In genomic region chr11:47592970-47593369, GRCh38 we compare ENCODE assay signal across 19 cellular contexts. TPM values are rescaled to one million over a fixed set of nuclear protein-coding genes. Genes with fewer than 3 reads are reported as not detected.
DNase-seq lines count a peak whose midpoint lies in the region; ATAC-seq, FAIRE-seq and TF ChIP-seq lines count a peak whose summit lies in the region.
"Had no signal": no experiment of that assay in that cellular context is flagged by ENCODE, and none has a peak within 500 bp of the region (broad histone marks: within the 10 kb centered on the region; RNA-seq: fewer than 3 reads in every experiment).

No MANE protein-coding gene starts in this region.

- H3K4me3 ChIP-seq in HepG2 (replicated peaks in 1 of 3; ENCODE audit: insufficient read depth in 1 of 3, low read depth in 2 of 3, low read length in 3 of 3), result peak overlapping the region in 1 of 3 experiments; percentile 73; a peak in 2 of 6 replicates
- H3K4me3 ChIP-seq in right lobe of liver, result no peak overlapping the region
- H3K4me3 ChIP-seq: Peyer's patch had no signal

- H3K4me1 Mint-ChIP-seq in mesothelial cell of epicardium, result peaks cover 12% of the 10 kb centered on the region
- peaks cover 10% of the 10 kb centered on the region for H3K4me1 Mint-ChIP-seq in type B pancreatic cell (ENCODE audit: unreplicated experiment)

- H4K20me1 ChIP-seq in HepG2 (ENCODE audit: insufficient read depth, low read length), result no peaks in the 10 kb centered on the region

- H3K36me3 ChIP-seq in HepG2 (replicated peaks in 1 of 2; ENCODE audit: control insufficient read depth in 1 of 2, insufficient read depth in 2 of 2, low read length in 2 of 2) (no peaks in the 10 kb centered on the region), right lobe of liver (no peaks in the 10 kb centered on the region)
- H3K36me3 ChIP-seq: Peyer's patch had no signal

- TF ChIP-seq EP300 in HepG2 (IDR thresholded peaks at IDR 0.05; ENCODE audit: low read depth in 2 of 2, low read length in 2 of 2) (no peak), HepG2 (CRISPR knock-in tag; IDR thresholded peaks at IDR 0.05; ENCODE audit: borderline replicate concordance) (no peak)

- intact Hi-C loops in HepG2 (cut with micrococcal nuclease; ENCODE audit: unreplicated experiment) (no loop called here), right lobe of liver (cut with DNase I) (no loop called here)

- H3K4me1 ChIP-seq in HepG2 (ENCODE audit: insufficient read depth, low read length) (peaks cover 59% of the 10 kb centered on the region), right lobe of liver (peaks cover 0 to 3% (median 0%) of the 10 kb centered on the region in 4 donors)

- DNase-seq in HepG2 (ENCODE audit: low spot score), result no peak
- no peak for DNase-seq in right lobe of liver
- no peak for DNase-seq in caudate nucleus (lab: John Stamatoyannopoulos, UW)
- no peak for DNase-seq in mesothelial cell of epicardium (ENCODE audit: low spot score in 2 of 2, unreplicated experiment in 2 of 2)
- no peak for DNase-seq in type B pancreatic cell (ENCODE audit: extremely low spot score, unreplicated experiment)
- DNase-seq in Ammon's horn (ENCODE audit: low spot score), result no peak
- no peak for DNase-seq in NCI-H2227 (lab: John Stamatoyannopoulos, UW; ENCODE audit: unreplicated experiment)
- no peak for DNase-seq in HUDEP-2 (lab: John Stamatoyannopoulos, UW; ENCODE audit: unreplicated experiment in 76 of 76)
- DNase-seq: 8988T, COR-L47, DMS53, NCI-H1930, NCI-H2171 treated with DMSO at 0.1 percent for 48 hours, NCI-H510A treated with DMSO at 0.1 percent for 48 hours, Peyer's patch, SHP77 had no signal

- H3K27me3 Mint-ChIP-seq in mesothelial cell of epicardium (ENCODE audit: low read depth), result peaks cover 43% of the 10 kb centered on the region
- H3K27me3 Mint-ChIP-seq in type B pancreatic cell, result peaks cover 40% of the 10 kb centered on the region

- H3K9me3 Mint-ChIP-seq in mesothelial cell of epicardium (no peaks in the 10 kb centered on the region), type B pancreatic cell (no peaks in the 10 kb centered on the region)

- TF ChIP-seq POLR2A in HepG2 (IDR thresholded peaks at IDR 0.05; ENCODE audit: insufficient read depth in 1 of 2, low read depth in 2 of 2, low read length in 2 of 2), result no peak
- no peak for TF ChIP-seq POLR2A in right lobe of liver (IDR thresholded peaks at IDR 0.05)

- H3K27ac ChIP-seq in HepG2 (ENCODE audit: extremely low read length, insufficient read depth, low read length) (no peak overlapping the region), right lobe of liver (no peak overlapping the region), caudate nucleus (ENCODE audit: low read depth, low read length) (peak overlapping the region; percentile 90)
- H3K27ac ChIP-seq: HL-60, Peyer's patch had no signal

- no peaks in the 10 kb centered on the region for H3K79me2 ChIP-seq in HepG2 (ENCODE audit: insufficient read depth, low read length)

- H3K4me3 Mint-ChIP-seq in mesothelial cell of epicardium (peak overlapping the region; percentile 63), type B pancreatic cell (peak overlapping the region; percentile 82)

- WGBS in HepG2 (ENCODE audit: low lambda C conversion rate), result 48% methylated on average over 2 of the region's 2 CpGs
- 65% methylated on average over 2 of the region's 2 CpGs for WGBS in right lobe of liver (ENCODE audit: insufficient coverage, low coverage, low lambda C conversion rate, missing lambda C conversion rate)

- no peaks in the 10 kb centered on the region for H3K36me3 Mint-ChIP-seq in mesothelial cell of epicardium
- no peaks in the 10 kb centered on the region for H3K36me3 Mint-ChIP-seq in type B pancreatic cell

- TF ChIP-seq RAD21 in HepG2 (CRISPR knock-in tag; IDR thresholded peaks at IDR 0.05), result no peak

- no peak for FAIRE-seq in HepG2 (lab: Jason Lieb, UNC)
- FAIRE-seq: G401.6 had no signal

- no peak overlapping the region for H3K9ac ChIP-seq in HepG2 (ENCODE audit: insufficient read depth, low read depth, low read length)

- H3K27me3 ChIP-seq in HepG2 (ENCODE audit: control insufficient read depth in 1 of 2, insufficient read depth in 2 of 2, low read length in 2 of 2) (peaks cover 3 to 27% of the 10 kb centered on the region in 2 experiments), right lobe of liver (peaks cover 0 to 9% of the 10 kb centered on the region in 2 donors)

- in situ Hi-C loops in HepG2 (cut with HindIII; ENCODE audit: extremely low pct_ligation_motif_present, low pct_unique_long_range_greater_than_20kb), result no loop called here

- POLR2A ChIA-PET in HepG2 (lab: Yijun Ruan, JAX), result no interaction called here

- no peaks in the 10 kb centered on the region for H3K9me3 ChIP-seq in HepG2 (ENCODE audit: low read length)
- H3K9me3 ChIP-seq in right lobe of liver, result no peaks in the 10 kb centered on the region
- H3K9me3 ChIP-seq: Peyer's patch had no signal

- BruUV-seq in HepG2 (replicated peaks; lab: Mats Ljungman, UMichigan), result no TSS peak

- ATAC-seq in HepG2 (no peak), right lobe of liver (no peak)

- no peak overlapping the region for H2AFZ ChIP-seq in HepG2 (ENCODE audit: low read length)

- H3K4me2 ChIP-seq in HepG2 (ENCODE audit: low read depth, low read length), result peak overlapping the region; percentile 86

- H3K27ac Mint-ChIP-seq in mesothelial cell of epicardium (no peak overlapping the region), type B pancreatic cell (no peak overlapping the region)
- H3K27ac Mint-ChIP-seq: CD14-positive monocyte had no signal

- CTCF ChIA-PET in HepG2 (lab: Yijun Ruan, JAX; ENCODE audit: low intra/inter-chr PET ratio, low total read pairs), result no interaction called here

- no peak for TF ChIP-seq CTCF in HepG2 (CRISPR knock-in tag; IDR thresholded peaks at IDR 0.05)
- no peak for TF ChIP-seq CTCF in right lobe of liver (IDR thresholded peaks at IDR 0.05)
- no peak for TF ChIP-seq CTCF in mesothelial cell of epicardium (IDR thresholded peaks at IDR 0.05; ENCODE audit: unreplicated experiment)
- no peak for TF ChIP-seq CTCF in type B pancreatic cell (conservative IDR thresholded peaks at IDR 0.05)

RNA-seq across cellular contexts. Expression of gene C1QTNF4, which starts 1.2 kb away (rescaled TPM):
- total RNA-seq in HepG2 (2016; rRNA removed; fragmentation: Illumina TruSeq; extraction: Trizol) (not detected in 2 replicates), right lobe of liver (under 1 TPM in 3 of 6 experiments, not detected in 3; 0.21 to 0.44 (median 0.26) TPM), mesothelial cell of epicardium (4.7 to 5.6 TPM (median 4.7 TPM) in 3 replicates), type B pancreatic cell (ENCODE audit: low replicate concordance) (0.43 and 11.7 TPM in 2 replicates)
- total RNA-seq in HepG2 (2016; cell fraction: cytosol; rRNA removed; fragmentation: Illumina TruSeq; extraction: Trizol; ENCODE audit: low read depth), result not detected in 2 replicates
- 0.17 TPM in 1 of 2 replicates, not detected in the other for total RNA-seq in HepG2 (2016; cell fraction: insoluble cytoplasmic fraction; rRNA removed; fragmentation: Illumina TruSeq; extraction: Trizol)
- not detected in 2 replicates for total RNA-seq in HepG2 (2016; cell fraction: membrane; rRNA removed; fragmentation: Illumina TruSeq; extraction: Trizol)
- total RNA-seq in HepG2 (2016; cell fraction: nucleus; rRNA removed; fragmentation: Illumina TruSeq; extraction: Trizol), result not detected in 2 replicates
- polyA plus RNA-seq in HepG2 (2011; rRNA removed), result 0.07 TPM in 1 of 2 replicates, not detected in the other
- polyA plus RNA-seq in HepG2 (2011; cell fraction: cytosol; rRNA removed), result 0.05 TPM in 1 of 2 replicates, not detected in the other
- 0.10 and 0.18 TPM in 2 replicates for polyA plus RNA-seq in HepG2 (2011; cell fraction: nucleus; rRNA removed)
- polyA plus RNA-seq in HepG2 (2012), result 0.23 TPM in 1 of 2 replicates, not detected in the other
- polyA plus RNA-seq in HepG2 (2016; cell fraction: cytosol; fragmentation: Illumina TruSeq; extraction: Trizol; ENCODE audit: low read depth), result not detected in 2 replicates
- not detected in 2 replicates for polyA plus RNA-seq in HepG2 (2016; cell fraction: insoluble cytoplasmic fraction; fragmentation: Illumina TruSeq; extraction: Trizol; ENCODE audit: low read depth)
- polyA plus RNA-seq in HepG2 (2016; cell fraction: membrane; fragmentation: Illumina TruSeq; extraction: Trizol; ENCODE audit: low read depth), result not detected in 2 replicates
- polyA plus RNA-seq in HepG2 (2016; cell fraction: nucleus; fragmentation: Illumina TruSeq; extraction: Trizol; ENCODE audit: insufficient read depth, low read depth), result not detected in 2 replicates
- not detected in 2 replicates for polyA minus RNA-seq in HepG2 (2011; rRNA and poly(A)+ RNA removed; ENCODE audit: low replicate concordance)
- not detected in 2 replicates for polyA minus RNA-seq in HepG2 (2011; cell fraction: cytosol; rRNA and poly(A)+ RNA removed)
- polyA minus RNA-seq in HepG2 (2011; cell fraction: nucleus; rRNA and poly(A)+ RNA removed), result not detected in 2 replicates
- polyA plus RNA-seq: CD14-positive monocyte had no signal

RNA-seq across cellular contexts. Expression of gene FAM180B, which starts 6.5 kb away (rescaled TPM):
- 0.40 and 0.42 TPM in 2 replicates for total RNA-seq in HepG2 (2016; rRNA removed; fragmentation: Illumina TruSeq; extraction: Trizol)
- total RNA-seq in HepG2 (2016; cell fraction: cytosol; rRNA removed; fragmentation: Illumina TruSeq; extraction: Trizol; ENCODE audit: low read depth), result 0.30 and 0.44 TPM in 2 replicates
- total RNA-seq in HepG2 (2016; cell fraction: insoluble cytoplasmic fraction; rRNA removed; fragmentation: Illumina TruSeq; extraction: Trizol), result 0.26 TPM in 1 of 2 replicates, not detected in the other
- 0.31 and 0.34 TPM in 2 replicates for total RNA-seq in HepG2 (2016; cell fraction: membrane; rRNA removed; fragmentation: Illumina TruSeq; extraction: Trizol)
- total RNA-seq in HepG2 (2016; cell fraction: nucleus; rRNA removed; fragmentation: Illumina TruSeq; extraction: Trizol), result 0.34 and 0.37 TPM in 2 replicates
- polyA plus RNA-seq in HepG2 (2011; rRNA removed), result 0.72 and 1.0 TPM in 2 replicates
- 0.46 and 0.60 TPM in 2 replicates for polyA plus RNA-seq in HepG2 (2011; cell fraction: cytosol; rRNA removed)
- polyA plus RNA-seq in HepG2 (2011; cell fraction: nucleus; rRNA removed), result 2.4 and 3.5 TPM in 2 replicates
- polyA plus RNA-seq in HepG2 (2012), result 0.45 and 0.86 TPM in 2 replicates
- polyA plus RNA-seq in HepG2 (2016; cell fraction: cytosol; fragmentation: Illumina TruSeq; extraction: Trizol; ENCODE audit: low read depth), result 0.21 and 0.43 TPM in 2 replicates
- 0.16 TPM in 1 of 2 replicates, not detected in the other for polyA plus RNA-seq in HepG2 (2016; cell fraction: insoluble cytoplasmic fraction; fragmentation: Illumina TruSeq; extraction: Trizol; ENCODE audit: low read depth)
- polyA plus RNA-seq in HepG2 (2016; cell fraction: membrane; fragmentation: Illumina TruSeq; extraction: Trizol; ENCODE audit: low read depth), result 0.38 and 0.40 TPM in 2 replicates
- 0.56 and 0.70 TPM in 2 replicates for polyA plus RNA-seq in HepG2 (2016; cell fraction: nucleus; fragmentation: Illumina TruSeq; extraction: Trizol; ENCODE audit: insufficient read depth, low read depth)
- 0.23 and 1.0 TPM in 2 replicates for polyA minus RNA-seq in HepG2 (2011; rRNA and poly(A)+ RNA removed; ENCODE audit: low replicate concordance)
- not detected in 2 replicates for polyA minus RNA-seq in HepG2 (2011; cell fraction: cytosol; rRNA and poly(A)+ RNA removed)
- 0.52 and 0.75 TPM in 2 replicates for polyA minus RNA-seq in HepG2 (2011; cell fraction: nucleus; rRNA and poly(A)+ RNA removed)
- total RNA-seq in right lobe of liver, result not detected
- total RNA-seq in mesothelial cell of epicardium, result 0.18 to 0.36 TPM (median 0.27 TPM) in 3 replicates
- 0.43 TPM in 1 of 2 replicates, not detected in the other for total RNA-seq in type B pancreatic cell (ENCODE audit: low replicate concordance)
- total RNA-seq: Peyer's patch had no signal
- polyA plus RNA-seq: CD14-positive monocyte had no signal

RNA-seq across cellular contexts. Expression of gene NDUFS3, which starts 14.1 kb away (rescaled TPM):
- total RNA-seq in HepG2 (2016; rRNA removed; fragmentation: Illumina TruSeq; extraction: Trizol) (151 and 177 TPM in 2 replicates), right lobe of liver (10 to 100 TPM; 53.3 to 64.1 (median 58.2) TPM), mesothelial cell of epicardium (93.4 to 96.6 TPM (median 96.5 TPM) in 3 replicates), type B pancreatic cell (ENCODE audit: low replicate concordance) (150 and 161 TPM in 2 replicates)
- 63.9 and 66.7 TPM in 2 replicates for total RNA-seq in HepG2 (2016; cell fraction: cytosol; rRNA removed; fragmentation: Illumina TruSeq; extraction: Trizol; ENCODE audit: low read depth)
- total RNA-seq in HepG2 (2016; cell fraction: insoluble cytoplasmic fraction; rRNA removed; fragmentation: Illumina TruSeq; extraction: Trizol), result 156 and 192 TPM in 2 replicates
- 73.2 and 73.9 TPM in 2 replicates for total RNA-seq in HepG2 (2016; cell fraction: membrane; rRNA removed; fragmentation: Illumina TruSeq; extraction: Trizol)
- 95.2 and 101 TPM in 2 replicates for total RNA-seq in HepG2 (2016; cell fraction: nucleus; rRNA removed; fragmentation: Illumina TruSeq; extraction: Trizol)
- 136 and 184 TPM in 2 replicates for polyA plus RNA-seq in HepG2 (2011; rRNA removed)
- 250 and 309 TPM in 2 replicates for polyA plus RNA-seq in HepG2 (2011; cell fraction: cytosol; rRNA removed)
- polyA plus RNA-seq in HepG2 (2011; cell fraction: nucleus; rRNA removed), result 121 and 147 TPM in 2 replicates
- polyA plus RNA-seq in HepG2 (2012), result 68.1 and 104 TPM in 2 replicates
- 59.5 and 64.2 TPM in 2 replicates for polyA plus RNA-seq in HepG2 (2016; cell fraction: cytosol; fragmentation: Illumina TruSeq; extraction: Trizol; ENCODE audit: low read depth)
- 207 and 214 TPM in 2 replicates for polyA plus RNA-seq in HepG2 (2016; cell fraction: insoluble cytoplasmic fraction; fragmentation: Illumina TruSeq; extraction: Trizol; ENCODE audit: low read depth)
- polyA plus RNA-seq in HepG2 (2016; cell fraction: membrane; fragmentation: Illumina TruSeq; extraction: Trizol; ENCODE audit: low read depth), result 60.1 and 66.7 TPM in 2 replicates
- 195 and 196 TPM in 2 replicates for polyA plus RNA-seq in HepG2 (2016; cell fraction: nucleus; fragmentation: Illumina TruSeq; extraction: Trizol; ENCODE audit: insufficient read depth, low read depth)
- 139 and 344 TPM in 2 replicates for polyA minus RNA-seq in HepG2 (2011; rRNA and poly(A)+ RNA removed; ENCODE audit: low replicate concordance)
- 32.1 and 32.6 TPM in 2 replicates for polyA minus RNA-seq in HepG2 (2011; cell fraction: cytosol; rRNA and poly(A)+ RNA removed)
- polyA minus RNA-seq in HepG2 (2011; cell fraction: nucleus; rRNA and poly(A)+ RNA removed), result 45.3 and 46.7 TPM in 2 replicates

RNA-seq across cellular contexts. Expression of gene KBTBD4, which starts 14.2 kb away (rescaled TPM):
- 12.8 and 16.3 TPM in 2 replicates for total RNA-seq in HepG2 (2016; rRNA removed; fragmentation: Illumina TruSeq; extraction: Trizol)
- total RNA-seq in HepG2 (2016; cell fraction: cytosol; rRNA removed; fragmentation: Illumina TruSeq; extraction: Trizol; ENCODE audit: low read depth), result 1.7 and 3.2 TPM in 2 replicates
- total RNA-seq in HepG2 (2016; cell fraction: insoluble cytoplasmic fraction; rRNA removed; fragmentation: Illumina TruSeq; extraction: Trizol), result 11.8 and 15.3 TPM in 2 replicates
- 4.6 and 5.3 TPM in 2 replicates for total RNA-seq in HepG2 (2016; cell fraction: membrane; rRNA removed; fragmentation: Illumina TruSeq; extraction: Trizol)
- 6.6 and 6.7 TPM in 2 replicates for total RNA-seq in HepG2 (2016; cell fraction: nucleus; rRNA removed; fragmentation: Illumina TruSeq; extraction: Trizol)
- 8.5 and 10.4 TPM in 2 replicates for polyA plus RNA-seq in HepG2 (2011; rRNA removed)
- 10.7 and 10.9 TPM in 2 replicates for polyA plus RNA-seq in HepG2 (2011; cell fraction: cytosol; rRNA removed)
- 4.4 and 5.2 TPM in 2 replicates for polyA plus RNA-seq in HepG2 (2011; cell fraction: nucleus; rRNA removed)
- polyA plus RNA-seq in HepG2 (2012), result 6.3 and 8.1 TPM in 2 replicates
- 0.88 and 1.1 TPM in 2 replicates for polyA plus RNA-seq in HepG2 (2016; cell fraction: cytosol; fragmentation: Illumina TruSeq; extraction: Trizol; ENCODE audit: low read depth)
- polyA plus RNA-seq in HepG2 (2016; cell fraction: insoluble cytoplasmic fraction; fragmentation: Illumina TruSeq; extraction: Trizol; ENCODE audit: low read depth), result 13.5 and 13.9 TPM in 2 replicates
- polyA plus RNA-seq in HepG2 (2016; cell fraction: membrane; fragmentation: Illumina TruSeq; extraction: Trizol; ENCODE audit: low read depth), result 2.7 and 3.1 TPM in 2 replicates
- polyA plus RNA-seq in HepG2 (2016; cell fraction: nucleus; fragmentation: Illumina TruSeq; extraction: Trizol; ENCODE audit: insufficient read depth, low read depth), result 7.0 and 7.3 TPM in 2 replicates
- 23.9 and 78.0 TPM in 2 replicates for polyA minus RNA-seq in HepG2 (2011; rRNA and poly(A)+ RNA removed; ENCODE audit: low replicate concordance)
- 6.1 and 7.7 TPM in 2 replicates for polyA minus RNA-seq in HepG2 (2011; cell fraction: cytosol; rRNA and poly(A)+ RNA removed)
- 6.1 and 6.6 TPM in 2 replicates for polyA minus RNA-seq in HepG2 (2011; cell fraction: nucleus; rRNA and poly(A)+ RNA removed)
- total RNA-seq in right lobe of liver, result 1 to 10 TPM; 6.5 to 9.2 (median 7.3) TPM
- 15.1 to 15.9 TPM (median 15.7 TPM) in 3 replicates for total RNA-seq in mesothelial cell of epicardium
- 14.5 and 18.0 TPM in 2 replicates for total RNA-seq in type B pancreatic cell (ENCODE audit: low replicate concordance)

RNA-seq across cellular contexts. Expression of gene PTPMT1, which starts 27.6 kb away (rescaled TPM):
- 91.5 and 129 TPM in 2 replicates for total RNA-seq in HepG2 (2016; rRNA removed; fragmentation: Illumina TruSeq; extraction: Trizol)
- 298 and 321 TPM in 2 replicates for total RNA-seq in HepG2 (2016; cell fraction: cytosol; rRNA removed; fragmentation: Illumina TruSeq; extraction: Trizol; ENCODE audit: low read depth)
- total RNA-seq in HepG2 (2016; cell fraction: insoluble cytoplasmic fraction; rRNA removed; fragmentation: Illumina TruSeq; extraction: Trizol), result 81.6 and 129 TPM in 2 replicates
- 276 and 295 TPM in 2 replicates for total RNA-seq in HepG2 (2016; cell fraction: membrane; rRNA removed; fragmentation: Illumina TruSeq; extraction: Trizol)
- total RNA-seq in HepG2 (2016; cell fraction: nucleus; rRNA removed; fragmentation: Illumina TruSeq; extraction: Trizol), result 68.5 and 73.1 TPM in 2 replicates
- polyA plus RNA-seq in HepG2 (2011; rRNA removed), result 55.6 and 59.4 TPM in 2 replicates
- polyA plus RNA-seq in HepG2 (2011; cell fraction: cytosol; rRNA removed), result 75.6 and 88.6 TPM in 2 replicates
- polyA plus RNA-seq in HepG2 (2011; cell fraction: nucleus; rRNA removed), result 25.5 and 28.0 TPM in 2 replicates
- 46.9 and 52.6 TPM in 2 replicates for polyA plus RNA-seq in HepG2 (2012)
- polyA plus RNA-seq in HepG2 (2016; cell fraction: cytosol; fragmentation: Illumina TruSeq; extraction: Trizol; ENCODE audit: low read depth), result 363 and 406 TPM in 2 replicates
- polyA plus RNA-seq in HepG2 (2016; cell fraction: insoluble cytoplasmic fraction; fragmentation: Illumina TruSeq; extraction: Trizol; ENCODE audit: low read depth), result 80.1 and 94.0 TPM in 2 replicates
- 256 and 270 TPM in 2 replicates for polyA plus RNA-seq in HepG2 (2016; cell fraction: membrane; fragmentation: Illumina TruSeq; extraction: Trizol; ENCODE audit: low read depth)
- polyA plus RNA-seq in HepG2 (2016; cell fraction: nucleus; fragmentation: Illumina TruSeq; extraction: Trizol; ENCODE audit: insufficient read depth, low read depth), result 125 and 127 TPM in 2 replicates
- 42.4 and 68.4 TPM in 2 replicates for polyA minus RNA-seq in HepG2 (2011; rRNA and poly(A)+ RNA removed; ENCODE audit: low replicate concordance)
- 19.5 and 22.2 TPM in 2 replicates for polyA minus RNA-seq in HepG2 (2011; cell fraction: cytosol; rRNA and poly(A)+ RNA removed)
- 21.8 and 25.0 TPM in 2 replicates for polyA minus RNA-seq in HepG2 (2011; cell fraction: nucleus; rRNA and poly(A)+ RNA removed)
- 100 to 1,000 TPM in 1 of 6 experiments, 10 to 100 TPM in 5; 14.7 to 118 (median 20.5) TPM for total RNA-seq in right lobe of liver
- total RNA-seq in mesothelial cell of epicardium, result 44.3 to 45.9 TPM (median 45.1 TPM) in 3 replicates
- 43.6 and 58.4 TPM in 2 replicates for total RNA-seq in type B pancreatic cell (ENCODE audit: low replicate concordance)
